In genomic region chr7:107661081-107661864, GRCh38 we compare ENCODE assay signal across 8 cellular contexts. TPM values are rescaled to one million over a fixed set of nuclear protein-coding genes. Genes with fewer than 3 reads are reported as not detected.
DNase-seq lines count a peak whose midpoint lies in the region; ATAC-seq and TF ChIP-seq lines count a peak whose summit lies in the region.

No MANE protein-coding gene starts in this region.

- ATAC-seq in GM19395 (IDR thresholded peaks at IDR 0.05; ENCODE audit: unreplicated experiment), result peak; percentile 67

- H3K9ac ChIP-seq in endodermal cell (ENCODE audit: extremely low read depth, low read length, poor library complexity, severe bottlenecking) (no peak overlapping the region), mucosa of stomach (ENCODE audit: low read length) (peak overlapping the region; percentile 28), subcutaneous abdominal adipose tissue (ENCODE audit: low read length in 5 of 5) (peak overlapping the region in 1 of 5 donors; percentile 11)

- 1% methylated on average over 28 to 73 of the region's 73 CpGs for WGBS in endodermal cell (ENCODE audit: insufficient coverage in 1 of 2, insufficient read length in 1 of 2), 2 experiments

- H3K4me3 Mint-ChIP-seq in endodermal cell, result peak overlapping the region; percentile 61

- peaks cover 25% of the 10 kb centered on the region for H3K27me3 ChIP-seq in BE2C
- H3K27me3 ChIP-seq in endodermal cell (ENCODE audit: control insufficient read depth, insufficient read depth, low read length, poor library complexity, severe bottlenecking), result peaks cover 70% of the 10 kb centered on the region
- H3K27me3 ChIP-seq in mucosa of stomach (ENCODE audit: control insufficient read depth, insufficient read depth, low read length), result peaks cover 47% of the 10 kb centered on the region
- peaks cover 21 to 28% (median 25%) of the 10 kb centered on the region in 5 donors for H3K27me3 ChIP-seq in subcutaneous abdominal adipose tissue (ENCODE audit: control insufficient read depth in 5 of 5, insufficient read depth in 4 of 5, low read length in 5 of 5)

- H3K36me3 Mint-ChIP-seq in endodermal cell (ENCODE audit: low read depth), result no peaks in the 10 kb centered on the region

- H3K27ac Mint-ChIP-seq in endodermal cell, result no peak overlapping the region

- peaks cover 17% of the 10 kb centered on the region for H3K4me1 Mint-ChIP-seq in endodermal cell

- H3K27ac ChIP-seq in endodermal cell (ENCODE audit: low read depth, low read length) (no peak overlapping the region), subcutaneous abdominal adipose tissue (ENCODE audit: low read depth, low read length) (no peak overlapping the region)

- TF ChIP-seq CTCF in BE2C (IDR thresholded peaks at IDR 0.05; ENCODE audit: low read depth, low read length) (peak; percentile 26), endodermal cell (conservative IDR thresholded peaks at IDR 0.05) (peak; percentile 42)

- H3K36me3 ChIP-seq in BE2C (no peaks in the 10 kb centered on the region), endodermal cell (ENCODE audit: control insufficient read depth, insufficient read depth, low read length) (no peaks in the 10 kb centered on the region), mucosa of stomach (ENCODE audit: control insufficient read depth, insufficient read depth, low read length) (no peaks in the 10 kb centered on the region), subcutaneous abdominal adipose tissue (ENCODE audit: control insufficient read depth in 5 of 5, insufficient read depth in 5 of 5, low read length in 5 of 5) (no peaks in the 10 kb centered on the region)

- no peaks in the 10 kb centered on the region for H3K9me3 Mint-ChIP-seq in endodermal cell

- H3K4me3 ChIP-seq in BE2C (ENCODE audit: low read depth, low read length) (peak overlapping the region; percentile 66), endodermal cell (ENCODE audit: low read length) (peak overlapping the region; percentile 78), mucosa of stomach (ENCODE audit: low read length) (peak overlapping the region; percentile 36), subcutaneous abdominal adipose tissue (ENCODE audit: low read depth in 1 of 5, low read length in 5 of 5) (peak overlapping the region in 4 of 5 donors; percentile 67 to 80 (median 75))

- peaks cover 74% of the 10 kb centered on the region for H3K27me3 Mint-ChIP-seq in endodermal cell (ENCODE audit: insufficient read depth)

- no peaks in the 10 kb centered on the region; the same call in none of the 2 replicates for H3K4me1 ChIP-seq in BE2C
- H3K4me1 ChIP-seq in endodermal cell (ENCODE audit: control insufficient read depth, insufficient read depth, low read length), result no peaks in the 10 kb centered on the region
- peaks cover 12% of the 10 kb centered on the region for H3K4me1 ChIP-seq in mucosa of stomach (ENCODE audit: control insufficient read depth, insufficient read depth, low read length)
- H3K4me1 ChIP-seq in subcutaneous abdominal adipose tissue (ENCODE audit: control insufficient read depth in 5 of 5, insufficient read depth in 5 of 5, low read length in 5 of 5), result peaks cover 3 to 18% (median 17%) of the 10 kb centered on the region in 5 donors

- peak; percentile 73 for DNase-seq in BE2C
- peak; percentile 47 for DNase-seq in NCI-H1092 treated with DMSO at 0.1 percent for 48 hours (lab: John Stamatoyannopoulos, UW)
- peak; percentile 6 to 21 for DNase-seq in activated CD4-positive, alpha-beta T cell treated with anti-CD3 and anti-CD28 coated beads, Interleukin-2, amount 50 U/mL, for 4 hours
- peak; percentile 89 for DNase-seq in endodermal cell
- DNase-seq in COLO829 (ENCODE audit: low spot score), result no peak

- H3K9me3 ChIP-seq in BE2C (no peaks in the 10 kb centered on the region), endodermal cell (ENCODE audit: control insufficient read depth, low read length) (no peaks in the 10 kb centered on the region), mucosa of stomach (ENCODE audit: control insufficient read depth, low read length) (no peaks in the 10 kb centered on the region), subcutaneous abdominal adipose tissue (ENCODE audit: control insufficient read depth in 5 of 5, low read length in 5 of 5) (no peaks in the 10 kb centered on the region)

RNA-seq across cellular contexts. Expression of gene SLC26A4, which starts 0.6 kb away (rescaled TPM):
- not detected for polyA plus RNA-seq in BE2C (2012; ENCODE audit: insufficient read depth, insufficient read length, low read depth)
- total RNA-seq in endodermal cell, result under 1 TPM in 1 of 2 donors, not detected in 1; 0.42 TPM
- not detected for polyA plus RNA-seq in endodermal cell (2013, experiment 1 of 2)
- 0.17 TPM for polyA plus RNA-seq in endodermal cell (2013, experiment 2 of 2)
